In the genomic region with DNA sequence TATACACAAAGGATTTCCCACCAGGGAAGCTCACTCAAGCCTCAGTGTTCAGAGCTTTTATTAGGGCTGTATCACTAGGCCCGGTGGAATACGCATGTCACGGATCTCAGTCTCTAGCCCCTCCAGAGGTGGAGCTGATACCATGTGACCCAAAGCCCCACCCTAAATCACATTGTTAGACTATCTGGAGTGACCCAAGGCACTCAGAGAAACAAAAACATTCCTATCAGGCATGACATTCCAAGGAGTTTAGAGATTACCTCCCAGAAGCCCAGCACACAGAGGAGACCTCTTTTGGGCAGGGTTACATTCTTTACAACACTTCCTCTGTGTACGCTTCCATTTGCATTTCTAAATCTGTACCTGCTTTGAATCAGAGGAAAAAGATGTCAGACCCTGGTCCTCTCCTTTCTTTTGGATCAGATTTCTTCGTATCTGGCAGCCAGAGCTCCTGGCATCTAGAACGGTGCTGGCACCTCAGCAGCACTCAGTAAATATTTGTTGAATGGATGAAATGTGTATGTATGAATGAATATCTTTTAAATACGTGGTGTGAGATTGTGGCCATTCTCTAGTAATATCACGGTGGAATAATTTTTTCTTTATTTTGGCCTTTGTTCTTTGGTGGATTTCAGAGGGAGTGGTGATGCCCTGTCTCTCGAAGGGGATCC, we compare ENCODE assay signal across 1 cellular context.
TF ChIP-seq lines count a peak whose summit lies in the region.

No MANE protein-coding gene starts in this region.

TF ChIP-seq in H1, 55 proteins besides CTCF, POLR2A, EP300 and RAD21:
- TF ChIP-seq TEAD4 (IDR thresholded peaks at IDR 0.05; ENCODE audit: low read depth, low read length): peak; percentile 97
- TF ChIP-seq RBBP5 (IDR thresholded peaks at IDR 0.05; ENCODE audit: borderline replicate concordance, low read depth, low read length): no peak
- 0 out of 2 replicates have a peak, but pooled peaks have one; percentile 22 for TF ChIP-seq CHD2 (IDR thresholded peaks at IDR 0.05; ENCODE audit: low read length)
- TF ChIP-seq POU5F1 (IDR thresholded peaks at IDR 0.05; ENCODE audit: low read depth, low read length): no peak
- peak; percentile 26; the same call in 1 of the 2 replicates for TF ChIP-seq TAF1 (IDR thresholded peaks at IDR 0.05; ENCODE audit: low read depth, low read length)
- TF ChIP-seq HDAC2 (IDR thresholded peaks at IDR 0.05; ENCODE audit: borderline replicate concordance in 1 of 2, low read depth in 2 of 2, low read length in 2 of 2): 0 out of 4 replicates have a peak, but pooled peaks of 1 of the 2 experiments have one; percentile 47
- TF ChIP-seq GABPA (IDR thresholded peaks at IDR 0.05; ENCODE audit: borderline replicate concordance, insufficient read depth, low read length): no peak
- peak; percentile 60; the same call in 1 of the 2 replicates for TF ChIP-seq SP1 (IDR thresholded peaks at IDR 0.05; ENCODE audit: low read depth, low read length)
- TF ChIP-seq RFX5 (IDR thresholded peaks at IDR 0.05; ENCODE audit: borderline replicate concordance, low read depth, low read length): no peak
- TF ChIP-seq, protein P1, sequence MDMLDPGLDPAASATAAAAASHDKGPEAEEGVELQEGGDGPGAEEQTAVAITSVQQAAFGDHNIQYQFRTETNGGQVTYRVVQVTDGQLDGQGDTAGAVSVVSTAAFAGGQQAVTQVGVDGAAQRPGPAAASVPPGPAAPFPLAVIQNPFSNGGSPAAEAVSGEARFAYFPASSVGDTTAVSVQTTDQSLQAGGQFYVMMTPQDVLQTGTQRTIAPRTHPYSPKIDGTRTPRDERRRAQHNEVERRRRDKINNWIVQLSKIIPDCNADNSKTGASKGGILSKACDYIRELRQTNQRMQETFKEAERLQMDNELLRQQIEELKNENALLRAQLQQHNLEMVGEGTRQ (IDR thresholded peaks at IDR 0.05; ENCODE audit: low read length): peak; percentile 64; the same call in 1 of the 2 replicates
- no peak for TF ChIP-seq CBX8 (IDR thresholded peaks at IDR 0.05; ENCODE audit: borderline replicate concordance, low read depth, low read length)
- TF ChIP-seq RXRA (IDR thresholded peaks at IDR 0.05; ENCODE audit: insufficient read depth, low read depth, low read length): no peak
